10 cellular contexts compared by ENCODE assay signal in the genomic region with DNA sequence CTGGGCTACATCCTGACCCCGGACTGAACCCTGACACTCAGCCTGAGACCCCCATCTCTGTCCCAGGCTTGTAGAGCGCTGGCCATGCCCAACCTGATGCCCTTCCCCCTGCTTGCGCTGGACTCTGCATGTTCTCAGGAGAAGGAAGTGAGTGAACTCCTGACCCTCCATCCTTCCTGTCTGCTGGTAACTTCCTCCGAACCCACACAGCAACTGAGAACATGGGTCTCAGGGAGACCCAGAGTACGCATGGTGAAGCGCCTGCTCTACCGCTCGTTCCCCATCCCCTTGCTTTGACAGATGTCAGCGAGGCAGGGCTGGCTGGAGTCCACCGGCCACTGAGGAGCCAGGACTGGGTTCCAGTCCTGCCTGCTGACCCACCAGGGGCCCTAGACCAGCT. TPM values are rescaled to one million over a fixed set of nuclear protein-coding genes. Genes with fewer than 3 reads are reported as not detected.
DNase-seq lines count a peak whose midpoint lies in the region; ATAC-seq and TF ChIP-seq lines count a peak whose summit lies in the region.
"Had no signal": no experiment of that assay in that cellular context is flagged by ENCODE, and none has a peak within 500 bp of the region (broad histone marks: within the 10 kb centered on the region; RNA-seq: fewer than 3 reads in every experiment).

No MANE protein-coding gene starts in this region.

- peaks cover 10% of the 10 kb centered on the region for H3F3A ChIP-seq in DOHH2 (ENCODE audit: control insufficient read depth, insufficient read depth)
- peaks cover 53% of the 10 kb centered on the region for H3F3A ChIP-seq in PC-9 (ENCODE audit: insufficient read depth, low read depth)

- H3K4me1 ChIP-seq in DOHH2 (ENCODE audit: control insufficient read depth, low read length) (peaks cover 30% of the 10 kb centered on the region), esophagus muscularis mucosa (peaks cover 57 to 68% (median 66%) of the 10 kb centered on the region in 4 donors), PC-9 (replicated peaks; ENCODE audit: insufficient read depth) (peaks cover 61% of the 10 kb centered on the region)

- intact Hi-C loops in esophagus muscularis mucosa (cut with DNase I) (no loop called here), PC-9 (cut with micrococcal nuclease; ENCODE audit: unreplicated experiment) (no loop called here)

- WGBS in esophagus muscularis mucosa = 67% methylated on average over 5 of the region's 10 CpGs

- no peak overlapping the region for H2AFZ ChIP-seq in PC-9

- POLR2A ChIA-PET in PC-9 (lab: Charles Lee; ENCODE audit: unreplicated experiment) = interaction anchor here (0.6 kb wide), 1 partner anchor 166 kb away, joined by 27 read pairs; no protein-coding TSS in a partner anchor

- peaks cover 3% of the 10 kb centered on the region for H3K27me3 ChIP-seq in DOHH2 (ENCODE audit: control insufficient read depth, low read length)
- no peaks in the 10 kb centered on the region for H3K27me3 ChIP-seq in esophagus muscularis mucosa
- peaks cover 2% of the 10 kb centered on the region; the same call in 1 of the 2 replicates for H3K27me3 ChIP-seq in H7 (ENCODE audit: control insufficient read depth, insufficient read depth, low read length)
- H3K27me3 ChIP-seq in PC-9 (ENCODE audit: insufficient read depth, low read depth) = no peaks in the 10 kb centered on the region

- ATAC-seq in GM18867 (IDR thresholded peaks at IDR 0.05; ENCODE audit: unreplicated experiment) = no peak

- TF ChIP-seq EP300 in esophagus muscularis mucosa (IDR thresholded peaks at IDR 0.05) = no peak

- H3K4me3 ChIP-seq in DOHH2 (ENCODE audit: low read length) (no peak overlapping the region), esophagus muscularis mucosa (no peak overlapping the region), H7 (ENCODE audit: insufficient read depth, low read depth, low read length) (no peak overlapping the region), PC-9 (no peak overlapping the region)

- H3K9me2 ChIP-seq in DOHH2 (replicated peaks; ENCODE audit: control insufficient read depth, low read length) = no peaks in the 10 kb centered on the region
- no peaks in the 10 kb centered on the region for H3K9me2 ChIP-seq in PC-9 (ENCODE audit: insufficient read depth)

- no peaks in the 10 kb centered on the region for H3K36me3 ChIP-seq in DOHH2 (ENCODE audit: control insufficient read depth, low read length)
- H3K36me3 ChIP-seq in esophagus muscularis mucosa = peaks cover 0 to 36% (median 29%) of the 10 kb centered on the region in 4 donors
- H3K36me3 ChIP-seq in H7 (replicated peaks; ENCODE audit: control insufficient read depth, insufficient read depth, low read length) = peaks cover 4% of the 10 kb centered on the region; the same call in 1 of the 2 replicates
- no peaks in the 10 kb centered on the region for H3K36me3 ChIP-seq in PC-9 (ENCODE audit: low read depth)

- H3K79me2 ChIP-seq in DOHH2 (ENCODE audit: control insufficient read depth, low read length) = no peaks in the 10 kb centered on the region
- peaks cover 24% of the 10 kb centered on the region for H3K79me2 ChIP-seq in PC-9 (ENCODE audit: low read depth)

- H3K9me3 ChIP-seq in DOHH2 (ENCODE audit: control insufficient read depth, insufficient read depth, low read length) (no peaks in the 10 kb centered on the region), esophagus muscularis mucosa (no peaks in the 10 kb centered on the region), PC-9 (ENCODE audit: insufficient read depth, low read depth) (no peaks in the 10 kb centered on the region)

- no TSS peak for BruUV-seq in PC-9 (replicated peaks; lab: Mats Ljungman, UMichigan)

- H3K27ac ChIP-seq in DOHH2 (ENCODE audit: low read depth, low read length) (no peak overlapping the region), esophagus muscularis mucosa (replicated peaks in 1 of 4) (peak overlapping the region; percentile 88 to 91 (median 90)), PC-9 (no peak overlapping the region)

- peak overlapping the region; percentile 39 for H3K4me2 ChIP-seq in DOHH2 (ENCODE audit: low read length)
- H3K4me2 ChIP-seq in PC-9 = no peak overlapping the region

- TF ChIP-seq POLR2A in esophagus muscularis mucosa (IDR thresholded peaks at IDR 0.05; ENCODE audit: low read depth) = no peak

- DNase-seq in SKM-1 (lab: John Stamatoyannopoulos, UW; ENCODE audit: unreplicated experiment) (peak; percentile 32), esophagus muscularis mucosa (ENCODE audit: extremely low spot score) (no peak), pons (ENCODE audit: low spot score) (peak; percentile 73), H7 (no peak), PC-9 (no peak)
- no peak for DNase-seq in stimulated activated CD4-positive, alpha-beta T cell treated with anti-CD3 and anti-CD28 coated beads, Interleukin-2, amount 100 ng/mL, for 24 hours
- DNase-seq: NCI-H526 had no signal

- H4K20me1 ChIP-seq in DOHH2 (ENCODE audit: control insufficient read depth, insufficient read depth, low read depth, low read length) (0 out of 2 replicates have a peak, but pooled peaks cover 2% of the 10 kb centered on the region), PC-9 (ENCODE audit: insufficient read depth) (no peaks in the 10 kb centered on the region)

- TF ChIP-seq CTCF in DOHH2 (IDR thresholded peaks at IDR 0.05; ENCODE audit: low read depth, low read length, poor library complexity, severe bottlenecking) = no peak
- no peak for TF ChIP-seq CTCF in esophagus muscularis mucosa (IDR thresholded peaks at IDR 0.05)
- no peak for TF ChIP-seq CTCF in PC-9 (conservative IDR thresholded peaks at IDR 0.05)

- CTCF ChIA-PET in PC-9 (lab: Charles Lee) = no interaction called here

RNA-seq across cellular contexts. Expression of gene CAMKK1, which starts 6.1 kb away (rescaled TPM):
- total RNA-seq in esophagus muscularis mucosa = 1 to 10 TPM; 2.9 to 8.8 (median 4.4) TPM
- total RNA-seq in H7 (2014; rRNA removed; shearing (Covaris generic)) = 6.0 and 6.7 TPM in 2 replicates
- 16.3 and 19.5 TPM in 2 replicates for total RNA-seq in PC-9 (2021)

RNA-seq across cellular contexts. Expression of gene P2RX1, which starts 29.5 kb away (rescaled TPM):
- total RNA-seq in esophagus muscularis mucosa (10 to 100 TPM in 2 of 4 donors, 1 to 10 TPM in 2; 3.7 to 26.0 (median 10.2) TPM), PC-9 (2021) (not detected in 2 replicates)
- total RNA-seq in H7 (2014; rRNA removed; shearing (Covaris generic)) = 0.10 and 0.33 TPM in 2 replicates
- total RNA-seq: G401 had no signal

RNA-seq across cellular contexts. Expression of gene NCBP3, which starts 40.7 kb away (rescaled TPM):
- 10 to 100 TPM; 15.0 to 33.9 (median 21.9) TPM for total RNA-seq in esophagus muscularis mucosa
- 17.5 and 28.0 TPM in 2 replicates for total RNA-seq in H7 (2014; rRNA removed; shearing (Covaris generic))
- total RNA-seq in PC-9 (2021) = 48.2 and 58.5 TPM in 2 replicates

Comparison
In these comparisons a context has a peak if more than half of its experiments do, and no peak if none do; other contexts are left out.
1. H3K27ac ChIP-seq: peak in esophagus muscularis mucosa (4 of 4); none in DOHH2 (single experiment) and PC-9 (single experiment).
2. DNase-seq: peak in SKM-1 (single experiment) and pons (single experiment); none in esophagus muscularis mucosa (single experiment), stimulated activated CD4-positive, alpha-beta T cell treated with anti-CD3 and anti-CD28 coated beads, Interleukin-2, amount 100 ng/mL, for 24 hours (0 of 2), H7 (single experiment) and PC-9 (0 of 2).